In the genomic region with DNA sequence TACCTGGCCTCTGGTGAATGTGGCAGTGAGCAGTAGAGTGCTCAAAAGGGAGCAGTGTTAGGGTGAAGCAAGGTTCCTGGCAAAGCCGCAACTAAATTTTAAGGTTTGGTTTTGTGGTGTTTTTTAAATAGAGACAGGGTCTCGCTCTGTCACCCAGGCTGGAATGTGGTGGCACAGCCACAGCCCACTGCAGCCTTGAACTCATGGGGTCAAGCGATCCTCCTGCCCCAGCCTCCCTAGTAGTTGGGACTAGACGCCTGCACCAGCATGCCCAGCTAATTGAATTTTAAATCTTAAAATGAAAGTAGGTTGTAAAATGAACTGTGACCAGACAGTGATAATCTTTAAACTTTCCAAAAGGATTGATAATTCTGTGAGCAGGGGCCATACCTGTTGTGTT, we compare ENCODE assay signal across 23 cellular contexts.
"Had no signal": no experiment of that assay in that cellular context is flagged by ENCODE, and none has a peak within 500 bp of the region (broad histone marks: within the 10 kb centered on the region; RNA-seq: fewer than 3 reads in every experiment).

No MANE protein-coding gene starts in this region.

- H3K4me3 ChIP-seq: hepatocyte, lung, neural progenitor cell, ovary, sigmoid colon, spleen, testis, thyroid gland, transverse colon, upper lobe of left lung, vagina had no signal

- H3K9me3 ChIP-seq: ovary, sigmoid colon, spleen, testis, thyroid gland, transverse colon, upper lobe of left lung, vagina had no signal

- H3K27me3 ChIP-seq: hepatocyte, neural progenitor cell, ovary, sigmoid colon, spleen, testis, thyroid gland, transverse colon, upper lobe of left lung, vagina had no signal

- ATAC-seq: left cardiac atrium; left lobe of liver; natural killer cell; stimulated activated effector memory CD8-positive, alpha-beta T cell treated with anti-CD3 and anti-CD28 coated beads, Interleukin-12 subunit alpha, Interleukin-12 subunit beta, amount 100 ng/mL, for 72 hours had no signal

- H3K9ac ChIP-seq: neural progenitor cell had no signal

- H3K4me2 ChIP-seq: hepatocyte, neural progenitor cell had no signal

- H3K27ac ChIP-seq: hepatocyte, neural progenitor cell, ovary, sigmoid colon, spleen, testis, thyroid gland, transverse colon, upper lobe of left lung, vagina had no signal

- H3K36me3 ChIP-seq: neural progenitor cell, ovary, sigmoid colon, spleen, thyroid gland, transverse colon, upper lobe of left lung, vagina had no signal

- DNase-seq: kidney glomerular epithelial cell; left cardiac atrium; mesendoderm; naive B cell; natural killer cell; nephron progenitor cell; ovary; right cardiac atrium; sigmoid colon; small intestine; spleen; stimulated activated CD4-positive, alpha-beta T cell treated with anti-CD3 and anti-CD28 coated beads, Interleukin-4, amount 100 ng/mL, for 24 hours; stimulated activated naive CD4-positive, alpha-beta T cell; testis; thyroid gland; transverse colon; upper lobe of left lung had no signal
